ENCODE assay signal across 8 cellular contexts in the genomic region with DNA sequence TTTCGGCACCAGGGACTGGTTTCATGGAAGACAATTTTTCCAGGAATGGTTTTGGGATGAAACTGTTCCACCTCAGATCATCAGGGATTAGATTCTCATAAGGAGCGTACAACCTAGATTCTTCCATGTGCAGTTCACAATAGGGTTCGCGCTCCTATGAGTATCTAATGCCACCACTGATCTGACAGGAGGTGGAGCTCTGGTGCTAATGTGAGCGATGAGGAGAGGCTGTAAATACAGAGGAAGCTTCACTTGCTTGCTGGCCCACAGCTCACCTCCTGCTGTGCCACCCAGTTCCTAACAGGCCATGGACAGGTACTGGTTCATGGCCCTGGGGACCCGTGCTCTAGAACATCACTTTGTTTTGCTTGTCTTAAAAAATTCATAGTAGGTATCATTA. TPM values are rescaled to one million over a fixed set of nuclear protein-coding genes. Genes with fewer than 3 reads are reported as not detected.
A peak's percentile ranks its signal among the peaks of the same experiment; 100 is the strongest.
DNase-seq lines count a peak whose midpoint lies in the region; ATAC-seq and TF ChIP-seq lines count a peak whose summit lies in the region.

No MANE protein-coding gene starts in this region.

- no peak overlapping the region for H3K4me3 ChIP-seq in epithelial cell of proximal tubule (ENCODE audit: low read depth, low read length)

- no peak for ATAC-seq in GM18858 (IDR thresholded peaks at IDR 0.05; ENCODE audit: unreplicated experiment)

- DNase-seq in SIG-M5 treated with dmso at 0.1 percent for 504 hours (lab: John Stamatoyannopoulos, UW; ENCODE audit: unreplicated experiment) = peak; percentile 43
- DNase-seq in SIG-M5 (lab: John Stamatoyannopoulos, UW) = no peak
- peak; percentile 75 for DNase-seq in KBM-7
- DNase-seq in UCSD-AML1 (lab: John Stamatoyannopoulos, UW; ENCODE audit: unreplicated experiment) = peak; percentile 58
- DNase-seq in epithelial cell of proximal tubule (ENCODE audit: low read depth) = no peak
- peak; percentile 11 for DNase-seq in stimulated activated CD4-positive, alpha-beta T cell treated with anti-CD3 and anti-CD28 coated beads, Interleukin-12 subunit alpha, Interleukin-12 subunit beta, amount 100 ng/mL, for 4 hours
- no peak for DNase-seq in iPS-NIHi11 (ENCODE audit: low spot score)

- in situ Hi-C loops in KBM-7 (cut with MboI; ENCODE audit: low pct_unique_long_range_greater_than_20kb, low sequenced_read_pairs) = no loop called here

- TF ChIP-seq CTCF in epithelial cell of proximal tubule (conservative IDR thresholded peaks at IDR 0.05; ENCODE audit: low read depth, low read length) = peak; percentile 49

RNA-seq across cellular contexts. Expression of a gene that starts 41.8 kb away (rescaled TPM):
- 5.4 and 7.1 TPM in 2 replicates for total RNA-seq in epithelial cell of proximal tubule

Comparison
In these comparisons a context has a peak if more than half of its experiments do, and no peak if none do; other contexts are left out.
1. DNase-seq: peak in SIG-M5 treated with dmso at 0.1 percent for 504 hours (single experiment), KBM-7 (single experiment), UCSD-AML1 (single experiment) and stimulated activated CD4-positive, alpha-beta T cell treated with anti-CD3 and anti-CD28 coated beads, Interleukin-12 subunit alpha, Interleukin-12 subunit beta, amount 100 ng/mL, for 4 hours (single experiment); none in SIG-M5 (single experiment), epithelial cell of proximal tubule (single experiment) and iPS-NIHi11 (single experiment).